ENCODE assay signal across 17 cellular contexts in the genomic region with DNA sequence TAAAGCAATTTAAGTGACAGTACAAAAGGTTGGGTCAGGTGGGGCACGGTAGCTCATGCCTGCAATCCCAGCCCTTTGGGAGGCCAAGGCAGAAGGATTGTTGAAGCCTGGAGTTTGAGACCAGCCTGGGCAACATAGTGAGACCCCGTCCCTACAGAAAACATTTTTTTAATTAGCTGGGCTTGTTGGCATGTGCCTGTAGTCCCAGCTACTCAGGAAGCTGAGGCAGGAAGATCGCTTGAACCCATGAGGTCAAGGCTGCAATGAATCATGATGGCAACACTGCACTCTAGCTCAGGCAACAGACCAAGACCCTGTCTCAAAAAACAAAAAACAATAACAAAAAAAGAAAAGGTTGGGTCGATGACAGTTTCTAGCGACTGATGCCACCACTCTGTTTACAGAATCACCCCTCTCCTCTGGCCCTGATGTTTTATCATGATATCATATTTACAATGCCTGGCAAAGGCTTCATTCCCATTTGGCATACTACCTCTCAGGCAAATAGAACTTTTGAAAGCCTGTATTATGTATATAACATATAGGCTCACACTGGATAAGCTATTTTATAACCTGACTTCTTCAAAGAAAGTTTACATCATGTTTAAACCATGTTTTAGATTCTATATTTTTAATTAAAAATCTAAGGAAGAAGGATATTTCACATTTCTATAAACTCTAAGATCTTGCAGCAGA. TPM values are rescaled to one million over a fixed set of nuclear protein-coding genes. Genes with fewer than 3 reads are reported as not detected.
DNase-seq lines count a peak whose midpoint lies in the region; ATAC-seq and TF ChIP-seq lines count a peak whose summit lies in the region.
"Had no signal": no experiment of that assay in that cellular context is flagged by ENCODE, and none has a peak within 500 bp of the region (broad histone marks: within the 10 kb centered on the region; RNA-seq: fewer than 3 reads in every experiment).

No MANE protein-coding gene starts in this region.

- H3K9ac ChIP-seq in SK-N-SH = no peak overlapping the region

- TF ChIP-seq CTCF in SK-N-SH (IDR thresholded peaks at IDR 0.05) = no peak
- no peak for TF ChIP-seq CTCF in right lobe of liver (IDR thresholded peaks at IDR 0.05)

- H3K4me1 ChIP-seq in SK-N-SH (ENCODE audit: control insufficient read depth in 1 of 2, insufficient read depth in 2 of 2, low read depth in 1 of 2, low read length in 1 of 2) (peaks cover 0 to 44% of the 10 kb centered on the region in 2 experiments; a peak in 1 of 4 replicates), right lobe of liver (peaks cover 3 to 51% (median 22%) of the 10 kb centered on the region in 4 donors), urinary bladder (ENCODE audit: insufficient read depth) (peaks cover 2% of the 10 kb centered on the region)

- H3F3A ChIP-seq in SK-N-SH (replicated peaks; ENCODE audit: insufficient read depth) = peaks cover 37% of the 10 kb centered on the region

- intact Hi-C loops in right lobe of liver (cut with DNase I) = no loop called here

- WGBS in SK-N-SH (ENCODE audit: low lambda C conversion rate) = 58% methylated on average over 4 of the region's 5 CpGs
- WGBS in right lobe of liver (ENCODE audit: insufficient coverage, low coverage, low lambda C conversion rate, missing lambda C conversion rate) = 31% methylated on average over 3 of the region's 5 CpGs
- WGBS in urinary bladder = 85% methylated on average over 5 of the region's 5 CpGs

- CTCF ChIA-PET in SK-N-SH (lab: Yijun Ruan, JAX) = no interaction called here

- in situ Hi-C loops in ACHN (cut with HindIII; ENCODE audit: low pct_ligation_motif_present, low pct_unique_long_range_greater_than_20kb, low sequenced_read_pairs) = no loop called here

- H3K36me3 ChIP-seq in SK-N-SH (replicated peaks in 1 of 2; ENCODE audit: control insufficient read depth in 1 of 2, insufficient read depth in 2 of 2, low read length in 1 of 2) = no peaks in the 10 kb centered on the region
- H3K36me3 ChIP-seq in right lobe of liver = peaks cover 0 to 23% (median 3%) of the 10 kb centered on the region in 4 donors
- no peaks in the 10 kb centered on the region for H3K36me3 ChIP-seq in urinary bladder (ENCODE audit: insufficient read depth)

- DNase-seq in SK-N-SH (no peak), dermis blood vessel endothelial cell (peak; percentile 71), right lobe of liver (no peak), ACHN (no peak), AG20443 (ENCODE audit: low spot score) (no peak)
- no peak for DNase-seq in stimulated activated CD4-positive, alpha-beta T cell treated with anti-CD3 and anti-CD28 coated beads, Interleukin-15, amount 100 ng/mL, for 24 hours
- DNase-seq: 8988T, C1 segment of cervical spinal cord, H9, KG1, NCI-H1048, NCI-H1436 treated with DMSO at 0.1 percent for 48 hours, NCI-H2081, NCI-H774, PC-3 had no signal

- no peaks in the 10 kb centered on the region for H3K9me2 ChIP-seq in SK-N-SH

- peak overlapping the region in 1 of 2 experiments; percentile 100; a peak in 1 of 4 replicates for H3K27ac ChIP-seq in SK-N-SH (ENCODE audit: low read depth in 2 of 2, low read length in 1 of 2)
- peak overlapping the region; percentile 44 to 82 (median 70) for H3K27ac ChIP-seq in right lobe of liver
- H3K27ac ChIP-seq in urinary bladder (ENCODE audit: low read depth) = peak overlapping the region; percentile 38

- H3K4me2 ChIP-seq in SK-N-SH = no peak overlapping the region

- H3K9me3 ChIP-seq in SK-N-SH (no peaks in the 10 kb centered on the region), right lobe of liver (no peaks in the 10 kb centered on the region)

- no peak for TF ChIP-seq POLR2A in right lobe of liver (IDR thresholded peaks at IDR 0.05)

- H4K20me1 ChIP-seq in SK-N-SH (ENCODE audit: insufficient read depth) = no peaks in the 10 kb centered on the region

- ATAC-seq in SK-N-SH treated with all-trans-retinoic acid at 6 μM for 48 hours (no peak), right lobe of liver (peak in 1 of 4 donors; percentile 4)
- ATAC-seq: PC-3 had no signal

- H3K79me2 ChIP-seq in SK-N-SH (ENCODE audit: insufficient read depth) = no peaks in the 10 kb centered on the region

- TF ChIP-seq RAD21 in SK-N-SH (IDR thresholded peaks at IDR 0.05; ENCODE audit: low read length) = no peak

- no peak overlapping the region for H3K4me3 ChIP-seq in SK-N-SH (ENCODE audit: low read depth in 2 of 2, low read length in 1 of 2)
- peak overlapping the region in 2 of 3 donors; percentile 59 to 70 for H3K4me3 ChIP-seq in right lobe of liver
- H3K4me3 ChIP-seq in urinary bladder (ENCODE audit: low read depth, low read length) = no peak overlapping the region

- H3K27me3 ChIP-seq in SK-N-SH (ENCODE audit: insufficient read depth) (no peaks in the 10 kb centered on the region), right lobe of liver (no peaks in the 10 kb centered on the region)

- no peak for TF ChIP-seq EP300 in SK-N-SH (IDR thresholded peaks at IDR 0.05; ENCODE audit: borderline replicate concordance in 1 of 2, low read depth in 1 of 2, low read length in 1 of 2)

- POLR2A ChIA-PET in SK-N-SH (lab: Yijun Ruan, JAX) = no interaction called here

- peak overlapping the region; percentile 44; the same call in 1 of the 2 replicates for H2AFZ ChIP-seq in SK-N-SH (ENCODE audit: low read depth)

TF ChIP-seq in SK-N-SH, 30 proteins besides CTCF, POLR2A, EP300 and RAD21 (continues in another document):
- TF ChIP-seq JUND (IDR thresholded peaks at IDR 0.05) = no peak
- TF ChIP-seq NRF1 (IDR thresholded peaks at IDR 0.05; ENCODE audit: low read depth, low read length) = no peak
- no peak for TF ChIP-seq MXI1 (IDR thresholded peaks at IDR 0.05; ENCODE audit: low read depth, low read length)
- TF ChIP-seq CHD2 (IDR thresholded peaks at IDR 0.05; ENCODE audit: low read length, partially characterized antibody) = no peak
- TF ChIP-seq TEAD4 (IDR thresholded peaks at IDR 0.05; ENCODE audit: borderline replicate concordance, insufficient read depth) = no peak
- no peak for TF ChIP-seq TCF12 (IDR thresholded peaks at IDR 0.05)
- TF ChIP-seq GATA2 (CRISPR knock-in tag; IDR thresholded peaks at IDR 0.05) = no peak
- no peak for TF ChIP-seq EZH2phosphoT487 (IDR thresholded peaks at IDR 0.05; ENCODE audit: borderline replicate concordance, low read depth)
- no peak for TF ChIP-seq NFIC (IDR thresholded peaks at IDR 0.05; ENCODE audit: borderline replicate concordance)
- TF ChIP-seq YY1 (IDR thresholded peaks at IDR 0.05; ENCODE audit: low read depth) = no peak
- no peak for TF ChIP-seq RCOR1 (IDR thresholded peaks at IDR 0.05; ENCODE audit: low read length)
- TF ChIP-seq, protein P1, sequence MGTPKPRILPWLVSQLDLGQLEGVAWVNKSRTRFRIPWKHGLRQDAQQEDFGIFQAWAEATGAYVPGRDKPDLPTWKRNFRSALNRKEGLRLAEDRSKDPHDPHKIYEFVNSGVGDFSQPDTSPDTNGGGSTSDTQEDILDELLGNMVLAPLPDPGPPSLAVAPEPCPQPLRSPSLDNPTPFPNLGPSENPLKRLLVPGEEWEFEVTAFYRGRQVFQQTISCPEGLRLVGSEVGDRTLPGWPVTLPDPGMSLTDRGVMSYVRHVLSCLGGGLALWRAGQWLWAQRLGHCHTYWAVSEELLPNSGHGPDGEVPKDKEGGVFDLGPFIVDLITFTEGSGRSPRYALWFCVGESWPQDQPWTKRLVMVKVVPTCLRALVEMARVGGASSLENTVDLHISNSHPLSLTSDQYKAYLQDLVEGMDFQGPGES (IDR thresholded peaks at IDR 0.05; ENCODE audit: low read depth, low read length) = no peak

TF ChIP-seq in SK-N-SH treated with all-trans-retinoic acid at 6 μM for 48 hours, 23 proteins besides CTCF, POLR2A, EP300 and RAD21 (continues in another document):
- TF ChIP-seq, protein P2, sequence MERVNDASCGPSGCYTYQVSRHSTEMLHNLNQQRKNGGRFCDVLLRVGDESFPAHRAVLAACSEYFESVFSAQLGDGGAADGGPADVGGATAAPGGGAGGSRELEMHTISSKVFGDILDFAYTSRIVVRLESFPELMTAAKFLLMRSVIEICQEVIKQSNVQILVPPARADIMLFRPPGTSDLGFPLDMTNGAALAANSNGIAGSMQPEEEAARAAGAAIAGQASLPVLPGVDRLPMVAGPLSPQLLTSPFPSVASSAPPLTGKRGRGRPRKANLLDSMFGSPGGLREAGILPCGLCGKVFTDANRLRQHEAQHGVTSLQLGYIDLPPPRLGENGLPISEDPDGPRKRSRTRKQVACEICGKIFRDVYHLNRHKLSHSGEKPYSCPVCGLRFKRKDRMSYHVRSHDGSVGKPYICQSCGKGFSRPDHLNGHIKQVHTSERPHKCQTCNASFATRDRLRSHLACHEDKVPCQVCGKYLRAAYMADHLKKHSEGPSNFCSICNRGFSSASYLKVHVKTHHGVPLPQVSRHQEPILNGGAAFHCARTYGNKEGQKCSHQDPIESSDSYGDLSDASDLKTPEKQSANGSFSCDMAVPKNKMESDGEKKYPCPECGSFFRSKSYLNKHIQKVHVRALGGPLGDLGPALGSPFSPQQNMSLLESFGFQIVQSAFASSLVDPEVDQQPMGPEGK (CRISPR knock-in tag; IDR thresholded peaks at IDR 0.05; ENCODE audit: borderline replicate concordance) = no peak
- TF ChIP-seq TCF4 (CRISPR knock-in tag; IDR thresholded peaks at IDR 0.05; ENCODE audit: borderline replicate concordance) (no peak), CSDC2 (CRISPR knock-in tag; IDR thresholded peaks at IDR 0.05) (no peak)

RNA-seq across cellular contexts. Expression of a gene that starts 0.6 kb away (rescaled TPM):
- polyA plus RNA-seq in SK-N-SH (2012; rRNA removed) = 0.48 and 0.52 TPM in 2 replicates
- polyA plus RNA-seq in SK-N-SH (2012; cell fraction: cytosol; rRNA removed) = 0.51 and 0.53 TPM in 2 replicates
- 1.6 and 2.1 TPM in 2 replicates for polyA plus RNA-seq in SK-N-SH (2012; cell fraction: nucleus; rRNA removed)
- 0.79 and 1.5 TPM in 2 replicates for total RNA-seq in dermis blood vessel endothelial cell
- total RNA-seq in right lobe of liver = 100 to 1,000 TPM; 136 to 372 (median 156) TPM
- total RNA-seq in urinary bladder = 2.3 TPM
- 2.4 TPM for polyA plus RNA-seq in urinary bladder

RNA-seq across cellular contexts. Expression of a gene that starts 49.8 kb away (rescaled TPM):
- polyA plus RNA-seq in SK-N-SH (2012; rRNA removed) = 19.4 and 21.1 TPM in 2 replicates
- 22.5 and 26.7 TPM in 2 replicates for polyA plus RNA-seq in SK-N-SH (2012; cell fraction: cytosol; rRNA removed)
- polyA plus RNA-seq in SK-N-SH (2012; cell fraction: nucleus; rRNA removed) = 13.4 and 20.0 TPM in 2 replicates
- total RNA-seq in dermis blood vessel endothelial cell = 31.5 and 34.2 TPM in 2 replicates
- 10 to 100 TPM; 10.2 to 22.8 (median 15.8) TPM for total RNA-seq in right lobe of liver
- 18.1 TPM for total RNA-seq in urinary bladder
- 68.7 TPM for polyA plus RNA-seq in urinary bladder

RNA-seq across cellular contexts. Expression of a gene that starts 50.0 kb away (rescaled TPM):
- polyA plus RNA-seq in SK-N-SH (2012; rRNA removed) (20.4 and 26.3 TPM in 2 replicates), urinary bladder (20.4 TPM)
- 22.0 and 23.0 TPM in 2 replicates for polyA plus RNA-seq in SK-N-SH (2012; cell fraction: cytosol; rRNA removed)
- 34.9 and 46.3 TPM in 2 replicates for polyA plus RNA-seq in SK-N-SH (2012; cell fraction: nucleus; rRNA removed)
- total RNA-seq in dermis blood vessel endothelial cell (41.7 and 54.2 TPM in 2 replicates), right lobe of liver (10 to 100 TPM; 22.4 to 29.0 (median 23.4) TPM), urinary bladder (35.9 TPM)

Comparison
In these comparisons a context has a peak if more than half of its experiments do, and no peak if none do; other contexts are left out.
1. H3K4me3 ChIP-seq: peak in right lobe of liver (2 of 3); none in SK-N-SH (0 of 2) and urinary bladder (single experiment).
2. RNA of a gene that starts 0.6 kb away (total RNA-seq): 136 to 372 TPM in right lobe of liver; 2.3 TPM in urinary bladder (single experiment) and 0.79 to 1.5 TPM in dermis blood vessel endothelial cell; every median in the first group is over 10 times any median in the second.